ENCODE assay signal across 25 cellular contexts in genomic region chr12:52720487-52720886, GRCh38. TPM values are rescaled to one million over a fixed set of nuclear protein-coding genes. Genes with fewer than 3 reads are reported as not detected.
A peak's percentile ranks its signal among the peaks of the same experiment; 100 is the strongest.
DNase-seq lines count a peak whose midpoint lies in the region; ATAC-seq, FAIRE-seq and TF ChIP-seq lines count a peak whose summit lies in the region.
"Had no signal": no experiment of that assay in that cellular context is flagged by ENCODE, and none has a peak within 500 bp of the region (broad histone marks: within the 10 kb centered on the region; RNA-seq: fewer than 3 reads in every experiment).

No MANE protein-coding gene starts in this region.

- H3K4me3 ChIP-seq in IMR-90 (ENCODE audit: insufficient read depth, low read depth, low read length) (no peak overlapping the region), bronchial epithelial cell (ENCODE audit: low read depth, low read length) (no peak overlapping the region), testis (no peak overlapping the region)
- H3K4me3 ChIP-seq: BLaER1, GM23338 had no signal

- no peak overlapping the region for H3K23ac ChIP-seq in IMR-90 (ENCODE audit: low read depth, low read length)

- H4K8ac ChIP-seq in IMR-90 (ENCODE audit: low read depth in 2 of 2, low read length in 2 of 2), result no peak overlapping the region

- dilution Hi-C loops in IMR-90 (cut with HindIII; ENCODE audit: low sequenced_read_pairs, unreplicated experiment), result no loop called here

- DNase-seq in ELR (ENCODE audit: low read depth) (peak; percentile 52), IMR-90 (peak; percentile 38), bronchial epithelial cell (ENCODE audit: low read depth) (peak; percentile 61), NCI-H2171 treated with DMSO at 0.1 percent for 48 hours (lab: John Stamatoyannopoulos, UW) (no peak), testis (no peak)
- DNase-seq in activated CD4-positive, alpha-beta T cell treated with anti-CD3 and anti-CD28 coated beads for 48 hours, result no peak
- DNase-seq: ACHN; CD4-positive, alpha-beta memory T cell; DND-41; GDM1; NCI-H1105; NCI-H2029 treated with DMSO at 0.1 percent for 48 hours; NCI-H446 treated with DMSO at 0.1 percent for 48 hours; NCI-H526 treated with DMSO at 0.1 percent for 48 hours; OCI-M1; RPMI8226; SIG-M5; SK-N-SH; T-helper 2 cell had no signal

- POLR2A ChIA-PET in IMR-90 (lab: Charles Lee; ENCODE audit: unreplicated experiment), result no interaction called here

- no peaks in the 10 kb centered on the region for H3K4me1 ChIP-seq in IMR-90 (ENCODE audit: control insufficient read depth, insufficient read depth, low read length)
- H3K4me1 ChIP-seq in testis, result no peaks in the 10 kb centered on the region
- H3K4me1 ChIP-seq: BLaER1 had no signal

- no peaks in the 10 kb centered on the region for H3K9me3 ChIP-seq in IMR-90 (ENCODE audit: control insufficient read depth, insufficient read depth, low read length)
- no peaks in the 10 kb centered on the region for H3K9me3 ChIP-seq in testis
- H3K9me3 ChIP-seq: BLaER1, SK-N-SH had no signal

- no peak overlapping the region for H2AFZ ChIP-seq in IMR-90 (replicated peaks; ENCODE audit: low read length, poor library complexity)
- H2AFZ ChIP-seq: GM23338 had no signal

- H3K56ac ChIP-seq in IMR-90 (ENCODE audit: extremely low read depth, insufficient read depth, low read length), result no peak overlapping the region

- no peak overlapping the region for H3K9ac ChIP-seq in IMR-90 (ENCODE audit: low read depth, low read length)
- H3K9ac ChIP-seq: BLaER1, KMS-11, SK-N-SH had no signal

- no peak overlapping the region for H3K14ac ChIP-seq in IMR-90 (replicated peaks; ENCODE audit: low read depth, low read length)

- H3K27me3 ChIP-seq in IMR-90 (ENCODE audit: control insufficient read depth, insufficient read depth, low read length), result peaks cover 18% of the 10 kb centered on the region
- peaks cover 8% of the 10 kb centered on the region for H3K27me3 ChIP-seq in bronchial epithelial cell (ENCODE audit: control insufficient read depth, insufficient read depth, low read length)
- no peaks in the 10 kb centered on the region for H3K27me3 ChIP-seq in testis

- H2BK5ac ChIP-seq in IMR-90 (ENCODE audit: low read depth, low read length, poor library complexity, severe bottlenecking), result no peak overlapping the region

- no peak overlapping the region for H2BK15ac ChIP-seq in IMR-90 (ENCODE audit: low read depth, low read length)

- H4K20me1 ChIP-seq in IMR-90 (ENCODE audit: insufficient read depth, low read length), result no peaks in the 10 kb centered on the region
- H4K20me1 ChIP-seq: BLaER1 had no signal

- no peak overlapping the region for H3K4ac ChIP-seq in IMR-90 (ENCODE audit: low read depth, low read length)

- H3K79me1 ChIP-seq in IMR-90 (ENCODE audit: low read depth in 1 of 2, low read length in 2 of 2), result no peaks in the 10 kb centered on the region

- no peak overlapping the region for H4K5ac ChIP-seq in IMR-90 (ENCODE audit: low read depth, low read length)

- no TSS peak for BruUV-seq in IMR-90 (replicated peaks; lab: Mats Ljungman, UMichigan)

- WGBS in IMR-90 (ENCODE audit: extremely low coverage in 2 of 2, insufficient read length in 1 of 2), 2 experiments, result 65% methylated on average over 4 of the region's 7 CpGs; no CpG with 5 or more reads in 1 of the 2 experiments
- WGBS in testis, 2 donors, result 94% methylated on average over 7 of the region's 7 CpGs; no CpG with 5 or more reads in 1 of the 2 donors

- TF ChIP-seq CTCF in IMR-90 (conservative IDR thresholded peaks at IDR 0.05; ENCODE audit: low read depth, low read length) (no peak), bronchial epithelial cell (IDR thresholded peaks at IDR 0.05; ENCODE audit: insufficient read depth, low read length, severe bottlenecking) (no peak), testis (IDR thresholded peaks at IDR 0.05) (no peak)

- CTCF ChIA-PET in IMR-90 (lab: Yijun Ruan, JAX), result no interaction called here

- no peaks in the 10 kb centered on the region for H3K36me3 ChIP-seq in IMR-90 (ENCODE audit: control insufficient read depth, insufficient read depth, low read length)
- no peaks in the 10 kb centered on the region for H3K36me3 ChIP-seq in bronchial epithelial cell (ENCODE audit: control insufficient read depth, insufficient read depth, low read length)
- no peaks in the 10 kb centered on the region for H3K36me3 ChIP-seq in testis (ENCODE audit: low read depth, missing control alignments)
- H3K36me3 ChIP-seq: BLaER1 had no signal

- FAIRE-seq in bronchial epithelial cell (lab: Jason Lieb, UNC), result no peak
- FAIRE-seq: GM18507 had no signal

- H3K18ac ChIP-seq in IMR-90 (ENCODE audit: low read depth, low read length), result no peak overlapping the region

- H2BK120ac ChIP-seq in IMR-90 (ENCODE audit: low read depth, low read length), result no peak overlapping the region

- no peak overlapping the region for H2AK9ac ChIP-seq in IMR-90 (replicated peaks; ENCODE audit: low read depth, low read length, poor library complexity)

- no peak overlapping the region for H2AK5ac ChIP-seq in IMR-90 (ENCODE audit: low read depth, low read length)

- no peak overlapping the region for H3K27ac ChIP-seq in IMR-90 (ENCODE audit: insufficient read depth, low read length)
- H3K27ac ChIP-seq in testis, result no peak overlapping the region
- H3K27ac ChIP-seq: BLaER1, KMS-11 had no signal

- no peak for TF ChIP-seq RAD21 in IMR-90 (IDR thresholded peaks at IDR 0.05; ENCODE audit: low read length)

- in situ Hi-C loops in IMR-90 (cut with MboI; ENCODE audit: low sequenced_read_pairs), result no loop called here

- H4K91ac ChIP-seq in IMR-90 (ENCODE audit: insufficient read depth, low read depth, low read length), result no peak overlapping the region

- ATAC-seq in IMR-90 (ENCODE audit: low read depth) (no peak), HG02884 (IDR thresholded peaks at IDR 0.05; ENCODE audit: unreplicated experiment) (no peak)
- ATAC-seq: GM23338, HCT116 had no signal

- TF ChIP-seq POLR2A in IMR-90 (IDR thresholded peaks at IDR 0.05; ENCODE audit: low read depth, low read length) (no peak), testis (IDR thresholded peaks at IDR 0.05) (no peak)

- H3K4me2 ChIP-seq in IMR-90 (ENCODE audit: low read depth, low read length), result no peak overlapping the region
- H3K4me2 ChIP-seq: BLaER1, GM23338, KMS-11, SK-N-SH had no signal

- intact Hi-C loops in IMR-90 (cut with micrococcal nuclease) (loop anchor here (10.0 kb wide), 1 partner anchor 144 kb away; no protein-coding TSS in a partner anchor), testis (cut with DNase I; ENCODE audit: low total_unique reads) (no loop called here)

- no peaks in the 10 kb centered on the region for H3K9me1 ChIP-seq in IMR-90 (ENCODE audit: insufficient read depth, low read length)

- H2BK20ac ChIP-seq in IMR-90 (ENCODE audit: low read depth, low read length), result no peak overlapping the region

TF ChIP-seq in IMR-90, 13 proteins besides CTCF, POLR2A, EP300 and RAD21:
- no peak for TF ChIP-seq MXI1 (IDR thresholded peaks at IDR 0.05; ENCODE audit: borderline replicate concordance, low read depth, low read length)
- TF ChIP-seq CEBPB (IDR thresholded peaks at IDR 0.05; ENCODE audit: low read depth, low read length), result no peak
- no peak for TF ChIP-seq RCOR1 (IDR thresholded peaks at IDR 0.05; ENCODE audit: insufficient replicate concordance, low read length)
- no peak for TF ChIP-seq MAFK (IDR thresholded peaks at IDR 0.05; ENCODE audit: low read depth, low read length)
- no peak for TF ChIP-seq BHLHE40 (IDR thresholded peaks at IDR 0.05; ENCODE audit: low read depth, low read length)
- no peak for TF ChIP-seq RFX5 (IDR thresholded peaks at IDR 0.05; ENCODE audit: low read depth, low read length)
- no peak for TF ChIP-seq NFE2L2 (IDR thresholded peaks at IDR 0.05; ENCODE audit: low read depth, low read length)
- no peak for TF ChIP-seq MAZ (IDR thresholded peaks at IDR 0.05; ENCODE audit: borderline replicate concordance, low read depth, low read length)

RNA-seq across cellular contexts. Expression of gene KRT77, which starts 17.2 kb away (rescaled TPM):
- total RNA-seq in IMR-90 (2012; rRNA removed), result not detected in 2 replicates
- not detected in 2 replicates for polyA plus RNA-seq in IMR-90 (2012; rRNA removed)
- polyA plus RNA-seq in IMR-90 (2012; cell fraction: cytosol; rRNA removed), result not detected in 2 replicates
- not detected in 2 replicates for polyA plus RNA-seq in IMR-90 (2012; cell fraction: nucleus; rRNA removed; ENCODE audit: low replicate concordance)
- total RNA-seq in bronchial epithelial cell, result under 0.01 TPM in 1 of 2 replicates, not detected in the other
- total RNA-seq in testis, result under 1 TPM in 1 of 2 donors, not detected in 1; 0.74 TPM
- polyA plus RNA-seq in testis (ENCODE audit: insufficient read depth, low read depth, low replicate concordance), result 0.33 TPM
- total RNA-seq: CD4-positive, alpha-beta memory T cell; GM23338 had no signal
- polyA plus RNA-seq: CD4-positive, alpha-beta memory T cell; GM23338; SK-N-SH had no signal

RNA-seq across cellular contexts. Expression of gene KRT1, which starts 40.3 kb away (rescaled TPM):
- total RNA-seq in IMR-90 (2012; rRNA removed), result not detected in 2 replicates
- polyA plus RNA-seq in IMR-90 (2012; rRNA removed), result not detected in 2 replicates
- not detected in 2 replicates for polyA plus RNA-seq in IMR-90 (2012; cell fraction: cytosol; rRNA removed)
- not detected in 2 replicates for polyA plus RNA-seq in IMR-90 (2012; cell fraction: nucleus; rRNA removed; ENCODE audit: low replicate concordance)
- total RNA-seq in bronchial epithelial cell, result not detected in 2 replicates
- total RNA-seq in testis, result not detected
- 0.20 TPM for polyA plus RNA-seq in testis (ENCODE audit: insufficient read depth, low read depth, low replicate concordance)
- total RNA-seq: GM23338 had no signal
- polyA plus RNA-seq: GM23338, SK-N-SH had no signal

RNA-seq across cellular contexts. Expression of gene KRT76, which starts 56.7 kb away (rescaled TPM):
- total RNA-seq in IMR-90 (2012; rRNA removed) (not detected in 2 replicates), bronchial epithelial cell (not detected in 2 replicates), testis (not detected)
- polyA plus RNA-seq in IMR-90 (2012; rRNA removed) (not detected in 2 replicates), testis (ENCODE audit: insufficient read depth, low read depth, low replicate concordance) (not detected)
- not detected in 2 replicates for polyA plus RNA-seq in IMR-90 (2012; cell fraction: cytosol; rRNA removed)
- polyA plus RNA-seq in IMR-90 (2012; cell fraction: nucleus; rRNA removed; ENCODE audit: low replicate concordance), result not detected in 2 replicates
- total RNA-seq: CD4-positive, alpha-beta memory T cell; GM23338 had no signal
- polyA plus RNA-seq: CD4-positive, alpha-beta memory T cell; GM23338; SK-N-SH had no signal

Comparison
In these comparisons a context has a peak if more than half of its experiments do, and no peak if none do; other contexts are left out.
1. DNase-seq: peak in ELR (single experiment), IMR-90 (single experiment) and bronchial epithelial cell (single experiment); none in activated CD4-positive, alpha-beta T cell treated with anti-CD3 and anti-CD28 coated beads for 48 hours (single experiment), NCI-H2171 treated with DMSO at 0.1 percent for 48 hours (single experiment) and testis (single experiment).